ENCODE assay signal across 11 cellular contexts in genomic region chr20:56414842-56415765, GRCh38. TPM values are rescaled to one million over a fixed set of nuclear protein-coding genes. Genes with fewer than 3 reads are reported as not detected.
DNase-seq lines count a peak whose midpoint lies in the region; ATAC-seq and TF ChIP-seq lines count a peak whose summit lies in the region.
"Had no signal": no experiment of that assay in that cellular context is flagged by ENCODE, and none has a peak within 500 bp of the region (broad histone marks: within the 10 kb centered on the region; RNA-seq: fewer than 3 reads in every experiment).

No MANE protein-coding gene starts in this region.

- H3K4me1 ChIP-seq in CD4-positive, CD25-positive, alpha-beta regulatory T cell (ENCODE audit: control insufficient read depth, insufficient read depth, low read length, poor library complexity, severe bottlenecking) = peaks cover 49% of the 10 kb centered on the region
- H3K4me1 ChIP-seq in right lobe of liver = peaks cover 0 to 25% (median 6%) of the 10 kb centered on the region in 4 donors

- H3K4me3 ChIP-seq in CD4-positive, CD25-positive, alpha-beta regulatory T cell (ENCODE audit: low read depth, low read length) = peak overlapping the region; percentile 27
- H3K4me3 ChIP-seq in coronary artery = no peak overlapping the region
- H3K4me3 ChIP-seq in right lobe of liver = no peak overlapping the region

- no peaks in the 10 kb centered on the region for H3K9me3 Mint-ChIP-seq in CD4-positive, CD25-positive, alpha-beta regulatory T cell
- H3K9me3 Mint-ChIP-seq in activated CD4-positive, alpha-beta memory T cell treated with anti-CD3 and anti-CD28 coated beads for 36 hours = no peaks in the 10 kb centered on the region
- H3K9me3 Mint-ChIP-seq in central memory CD8-positive, alpha-beta T cell = no peaks in the 10 kb centered on the region

- peaks cover 18% of the 10 kb centered on the region for H3K36me3 Mint-ChIP-seq in CD4-positive, CD25-positive, alpha-beta regulatory T cell
- peaks cover 24% of the 10 kb centered on the region for H3K36me3 Mint-ChIP-seq in activated CD4-positive, alpha-beta memory T cell treated with anti-CD3 and anti-CD28 coated beads for 36 hours
- H3K36me3 Mint-ChIP-seq in central memory CD8-positive, alpha-beta T cell (ENCODE audit: insufficient read depth) = peaks cover 9% of the 10 kb centered on the region

- TF ChIP-seq CTCF in coronary artery (IDR thresholded peaks at IDR 0.05) (no peak), right lobe of liver (IDR thresholded peaks at IDR 0.05) (no peak)

- peak; percentile 12 to 50 (median 34) for DNase-seq in CD4-positive, CD25-positive, alpha-beta regulatory T cell
- DNase-seq in activated CD4-positive, alpha-beta memory T cell treated with anti-CD3 and anti-CD28 coated beads for 36 hours = peak; percentile 92
- no peak for DNase-seq in central memory CD8-positive, alpha-beta T cell (ENCODE audit: low spot score in 2 of 2)
- DNase-seq in stimulated activated CD4-positive, alpha-beta T cell treated with anti-CD3 and anti-CD28 coated beads, Interleukin-15, amount 100 ng/mL, for 24 hours = peak; percentile 73
- DNase-seq in coronary artery (ENCODE audit: low spot score) (no peak), right lobe of liver (no peak)
- DNase-seq: NCI-H446 had no signal

- no peaks in the 10 kb centered on the region for H3K27me3 Mint-ChIP-seq in CD4-positive, CD25-positive, alpha-beta regulatory T cell
- no peaks in the 10 kb centered on the region for H3K27me3 Mint-ChIP-seq in activated CD4-positive, alpha-beta memory T cell treated with anti-CD3 and anti-CD28 coated beads for 36 hours
- no peaks in the 10 kb centered on the region for H3K27me3 Mint-ChIP-seq in central memory CD8-positive, alpha-beta T cell

- H3K27ac ChIP-seq in CD4-positive, CD25-positive, alpha-beta regulatory T cell (ENCODE audit: insufficient read depth, low read length, poor library complexity, severe bottlenecking) = peak overlapping the region; percentile 65
- no peak overlapping the region for H3K27ac ChIP-seq in coronary artery
- H3K27ac ChIP-seq in right lobe of liver = no peak overlapping the region

- TF ChIP-seq POLR2A in right lobe of liver (IDR thresholded peaks at IDR 0.05) = no peak

- POLR2A ChIA-PET in activated CD4-positive, alpha-beta memory T cell treated with anti-CD3 and anti-CD28 coated beads for 36 hours (lab: Charles Lee) = interaction anchor here (0.9 to 3.7 kb wide), 6 partner anchors 8 to 39 kb away, joined by 3 to 17 read pairs (median 6); no protein-coding TSS in a partner anchor

- intact Hi-C loops in activated CD4-positive, alpha-beta memory T cell treated with anti-CD3 and anti-CD28 coated beads for 36 hours (cut with micrococcal nuclease) = loop anchor here (1.0 to 10.0 kb wide), 4 partner anchors 14 to 980 kb away; partner anchors contain the start of genes RBM38 and RTF2
- intact Hi-C loops in right lobe of liver (cut with DNase I) = no loop called here

- peak; percentile 51 to 56 for ATAC-seq in CD4-positive, CD25-positive, alpha-beta regulatory T cell (ENCODE audit: low read depth in 2 of 2)
- peak; percentile 34 for ATAC-seq in central memory CD8-positive, alpha-beta T cell (replicated peaks; ENCODE audit: extremely low read depth, poor library complexity, severe bottlenecking)
- ATAC-seq in GM19467 (IDR thresholded peaks at IDR 0.05; ENCODE audit: unreplicated experiment) (no peak), GM21786 (IDR thresholded peaks at IDR 0.05; ENCODE audit: unreplicated experiment) (no peak), right lobe of liver (no peak)

- peak overlapping the region; percentile 65 to 81 (median 76) for H3K4me3 Mint-ChIP-seq in CD4-positive, CD25-positive, alpha-beta regulatory T cell
- peak overlapping the region; percentile 58 for H3K4me3 Mint-ChIP-seq in activated CD4-positive, alpha-beta memory T cell treated with anti-CD3 and anti-CD28 coated beads for 36 hours
- peak overlapping the region; percentile 31 for H3K4me3 Mint-ChIP-seq in central memory CD8-positive, alpha-beta T cell
- H3K4me3 Mint-ChIP-seq: CD14-positive monocyte had no signal

- no peaks in the 10 kb centered on the region for H3K27me3 ChIP-seq in CD4-positive, CD25-positive, alpha-beta regulatory T cell (ENCODE audit: control insufficient read depth, insufficient read depth, low read length)
- no peaks in the 10 kb centered on the region for H3K27me3 ChIP-seq in right lobe of liver

- peaks cover 7 to 65% (median 55%) of the 10 kb centered on the region in 4 donors for H3K4me1 Mint-ChIP-seq in CD4-positive, CD25-positive, alpha-beta regulatory T cell
- peaks cover 80% of the 10 kb centered on the region for H3K4me1 Mint-ChIP-seq in activated CD4-positive, alpha-beta memory T cell treated with anti-CD3 and anti-CD28 coated beads for 36 hours (ENCODE audit: low read depth)
- H3K4me1 Mint-ChIP-seq in central memory CD8-positive, alpha-beta T cell = peaks cover 39% of the 10 kb centered on the region

- H3K27ac Mint-ChIP-seq in CD4-positive, CD25-positive, alpha-beta regulatory T cell = peak overlapping the region; percentile 81 to 97 (median 88)
- H3K27ac Mint-ChIP-seq in activated CD4-positive, alpha-beta memory T cell treated with anti-CD3 and anti-CD28 coated beads for 36 hours = peak overlapping the region; percentile 91
- H3K27ac Mint-ChIP-seq in central memory CD8-positive, alpha-beta T cell (ENCODE audit: low read depth) = no peak overlapping the region

- H3K36me3 ChIP-seq in CD4-positive, CD25-positive, alpha-beta regulatory T cell (ENCODE audit: control insufficient read depth, insufficient read depth, low read length) = no peaks in the 10 kb centered on the region
- H3K36me3 ChIP-seq in right lobe of liver = no peaks in the 10 kb centered on the region

- CTCF ChIA-PET in activated CD4-positive, alpha-beta memory T cell treated with anti-CD3 and anti-CD28 coated beads for 36 hours (lab: Charles Lee) = interaction anchor here (0.8 to 1.9 kb wide), 2 partner anchors 17 to 55 kb away, joined by 3 to 4 read pairs; no protein-coding TSS in a partner anchor

- 80% methylated on average over 12 of the region's 12 CpGs for WGBS in right lobe of liver (ENCODE audit: insufficient coverage, low coverage, low lambda C conversion rate, missing lambda C conversion rate)

- no peaks in the 10 kb centered on the region for H3K9me3 ChIP-seq in CD4-positive, CD25-positive, alpha-beta regulatory T cell (ENCODE audit: control insufficient read depth in 2 of 2, low read length in 2 of 2)
- H3K9me3 ChIP-seq in right lobe of liver = no peaks in the 10 kb centered on the region

RNA-seq across cellular contexts. Expression of gene CASS4, which starts 3.0 kb away (rescaled TPM):
- total RNA-seq in CD4-positive, CD25-positive, alpha-beta regulatory T cell = 9.8 TPM
- 1 to 10 TPM in 3 of 4 donors, under 1 TPM in 1; 0.96 to 4.0 (median 2.9) TPM for polyA plus RNA-seq in CD4-positive, CD25-positive, alpha-beta regulatory T cell
- total RNA-seq in activated CD4-positive, alpha-beta memory T cell treated with anti-CD3 and anti-CD28 coated beads for 36 hours = 1 to 10 TPM; 7.8 to 8.6 TPM
- 1 to 10 TPM in 2 of 6 experiments, under 1 TPM in 4; 0.66 to 2.1 (median 0.83) TPM for total RNA-seq in right lobe of liver
- total RNA-seq: HT-29 had no signal

RNA-seq across cellular contexts. Expression of gene CSTF1, which starts 22.7 kb away (rescaled TPM):
- 24.5 TPM for total RNA-seq in CD4-positive, CD25-positive, alpha-beta regulatory T cell
- 10 to 100 TPM; 48.8 to 61.7 (median 56.4) TPM for polyA plus RNA-seq in CD4-positive, CD25-positive, alpha-beta regulatory T cell
- 10 to 100 TPM; 53.9 to 56.6 TPM for total RNA-seq in activated CD4-positive, alpha-beta memory T cell treated with anti-CD3 and anti-CD28 coated beads for 36 hours
- 10 to 100 TPM; 14.9 to 27.2 (median 16.6) TPM for total RNA-seq in right lobe of liver

RNA-seq across cellular contexts. Expression of gene AURKA, which starts 23.1 kb away (rescaled TPM):
- total RNA-seq in CD4-positive, CD25-positive, alpha-beta regulatory T cell = 3.6 TPM
- 1 to 10 TPM; 2.1 to 4.2 (median 3.5) TPM for polyA plus RNA-seq in CD4-positive, CD25-positive, alpha-beta regulatory T cell
- 100 to 1,000 TPM in 1 of 2 experiments, 10 to 100 TPM in 1; 99.7 to 101 TPM for total RNA-seq in activated CD4-positive, alpha-beta memory T cell treated with anti-CD3 and anti-CD28 coated beads for 36 hours
- 1 to 10 TPM; 1.5 to 7.4 (median 2.5) TPM for total RNA-seq in right lobe of liver

RNA-seq across cellular contexts. Expression of gene RTF2, which starts 53.3 kb away (rescaled TPM):
- total RNA-seq in CD4-positive, CD25-positive, alpha-beta regulatory T cell = 74.3 TPM
- 100 to 1,000 TPM; 110 to 133 (median 123) TPM for polyA plus RNA-seq in CD4-positive, CD25-positive, alpha-beta regulatory T cell
- total RNA-seq in activated CD4-positive, alpha-beta memory T cell treated with anti-CD3 and anti-CD28 coated beads for 36 hours = 10 to 100 TPM; 81.8 to 83.1 TPM
- 10 to 100 TPM; 29.9 to 40.1 (median 32.6) TPM for total RNA-seq in right lobe of liver

RNA-seq across cellular contexts. Expression of gene FAM210B, which starts 56.3 kb away (rescaled TPM):
- 14.8 TPM for total RNA-seq in CD4-positive, CD25-positive, alpha-beta regulatory T cell
- polyA plus RNA-seq in CD4-positive, CD25-positive, alpha-beta regulatory T cell = 10 to 100 TPM; 33.0 to 40.3 (median 35.6) TPM
- total RNA-seq in activated CD4-positive, alpha-beta memory T cell treated with anti-CD3 and anti-CD28 coated beads for 36 hours = 1 to 10 TPM; 5.5 to 5.9 TPM
- 10 to 100 TPM; 31.6 to 66.5 (median 42.8) TPM for total RNA-seq in right lobe of liver

Comparison
In these comparisons a context has a peak if more than half of its experiments do, and no peak if none do; other contexts are left out.
1. ATAC-seq: peak in CD4-positive, CD25-positive, alpha-beta regulatory T cell (2 of 2) and central memory CD8-positive, alpha-beta T cell (single experiment); none in GM19467 (single experiment), GM21786 (single experiment) and right lobe of liver (0 of 4).
2. DNase-seq: peak in CD4-positive, CD25-positive, alpha-beta regulatory T cell (3 of 3), activated CD4-positive, alpha-beta memory T cell treated with anti-CD3 and anti-CD28 coated beads for 36 hours (single experiment) and stimulated activated CD4-positive, alpha-beta T cell treated with anti-CD3 and anti-CD28 coated beads, Interleukin-15, amount 100 ng/mL, for 24 hours (single experiment); none in central memory CD8-positive, alpha-beta T cell (0 of 2), coronary artery (single experiment) and right lobe of liver (0 of 3).
3. RNA of gene AURKA, which starts 23.1 kb away (total RNA-seq): 99.7 to 101 TPM in activated CD4-positive, alpha-beta memory T cell treated with anti-CD3 and anti-CD28 coated beads for 36 hours; 3.6 TPM in CD4-positive, CD25-positive, alpha-beta regulatory T cell (single experiment) and 1.5 to 7.4 TPM in right lobe of liver; every median in the first group is over 10 times any median in the second.
4. Peak in every context shown above with its lines, with median percentiles within 50 percentile points of each other: H3K4me3 Mint-ChIP-seq.